ENCODE assay signal across 8 cellular contexts in genomic region chr4:186137193-186137792, GRCh38. TPM values are rescaled to one million over a fixed set of nuclear protein-coding genes. Genes with fewer than 3 reads are reported as not detected.
DNase-seq lines count a peak whose midpoint lies in the region; ATAC-seq and TF ChIP-seq lines count a peak whose summit lies in the region.

No MANE protein-coding gene starts in this region.

- H3K9me3 ChIP-seq in cardiac muscle cell (ENCODE audit: low read depth) = no peaks in the 10 kb centered on the region
- no peaks in the 10 kb centered on the region for H3K9me3 ChIP-seq in right lobe of liver
- H3K9me3 ChIP-seq in CD8-positive, alpha-beta memory T cell (ENCODE audit: low read length) = no peaks in the 10 kb centered on the region

- DNase-seq in cardiac muscle cell (ENCODE audit: low read depth in 1 of 2, low spot score in 1 of 2) = peak; percentile 33 to 56
- no peak for DNase-seq in Right ventricle myocardium inferior (ENCODE audit: missing footprints)
- peak; percentile 45 for DNase-seq in astrocyte of the hippocampus (ENCODE audit: low read depth, low spot score)
- no peak for DNase-seq in right lobe of liver
- no peak for DNase-seq in CD8-positive, alpha-beta memory T cell

- H3K36me3 ChIP-seq in cardiac muscle cell (no peaks in the 10 kb centered on the region), right lobe of liver (no peaks in the 10 kb centered on the region)
- no peaks in the 10 kb centered on the region for H3K36me3 ChIP-seq in CD8-positive, alpha-beta memory T cell (ENCODE audit: insufficient read depth, low read length)

- H3K27ac ChIP-seq in cardiac muscle cell (no peak overlapping the region), right lobe of liver (no peak overlapping the region)
- no peak overlapping the region for H3K27ac ChIP-seq in CD8-positive, alpha-beta memory T cell (ENCODE audit: low read depth, low read length)

- H3K4me3 ChIP-seq in cardiac muscle cell (no peak overlapping the region), right lobe of liver (peak overlapping the region in 1 of 3 donors; percentile 20)
- H3K4me3 ChIP-seq in CD8-positive, alpha-beta memory T cell (ENCODE audit: low read length) = no peak overlapping the region

- POLR2A ChIA-PET in CD8-positive, alpha-beta memory T cell (lab: Charles Lee) = no interaction called here

- 23% methylated on average over 6 of the region's 6 CpGs for WGBS in right lobe of liver (ENCODE audit: insufficient coverage, low coverage, low lambda C conversion rate, missing lambda C conversion rate)

- no peak for TF ChIP-seq POLR2A in right lobe of liver (IDR thresholded peaks at IDR 0.05)

- H3K36me3 Mint-ChIP-seq in CD8-positive, alpha-beta memory T cell = no peaks in the 10 kb centered on the region

- ATAC-seq in Right ventricle myocardium inferior = no peak
- peak; percentile 36 for ATAC-seq in HG03521 (IDR thresholded peaks at IDR 0.05; ENCODE audit: unreplicated experiment)
- ATAC-seq in right lobe of liver = peak; percentile 77 to 85 (median 82)
- ATAC-seq in HG02623 (IDR thresholded peaks at IDR 0.05; ENCODE audit: unreplicated experiment) = no peak
- no peak for ATAC-seq in GM18498 (IDR thresholded peaks at IDR 0.05; ENCODE audit: unreplicated experiment)

- H3K9me3 Mint-ChIP-seq in CD8-positive, alpha-beta memory T cell = no peaks in the 10 kb centered on the region

- H3K27me3 Mint-ChIP-seq in CD8-positive, alpha-beta memory T cell = peaks cover 4 to 11% of the 10 kb centered on the region in 2 donors

- H3K27ac Mint-ChIP-seq in CD8-positive, alpha-beta memory T cell = peak overlapping the region in 1 of 8 donors; percentile 19

- no peaks in the 10 kb centered on the region for H3K27me3 ChIP-seq in cardiac muscle cell
- H3K27me3 ChIP-seq in right lobe of liver = no peaks in the 10 kb centered on the region
- no peaks in the 10 kb centered on the region for H3K27me3 ChIP-seq in CD8-positive, alpha-beta memory T cell (ENCODE audit: insufficient read depth, low read length, poor library complexity, severe bottlenecking)

- peaks cover 0 to 9% (median 2%) of the 10 kb centered on the region in 3 donors for H3K4me1 Mint-ChIP-seq in CD8-positive, alpha-beta memory T cell

- TF ChIP-seq CTCF in cardiac muscle cell (IDR thresholded peaks at IDR 0.05; ENCODE audit: low read depth, low read length) (peak; percentile 66), right lobe of liver (IDR thresholded peaks at IDR 0.05) (peak; percentile 57 to 83 (median 78))

- CTCF ChIA-PET in CD8-positive, alpha-beta memory T cell (lab: Charles Lee) = interaction anchor here (0.6 to 2.2 kb wide), 6 partner anchors 9 to 498 kb away, joined by 3 to 13 read pairs (median 4); partner anchors contain the start of gene TLR3

- no peak overlapping the region for H3K4me3 Mint-ChIP-seq in CD8-positive, alpha-beta memory T cell

- intact Hi-C loops in Right ventricle myocardium inferior (cut with DNase I) (loop anchor here (1.0 kb wide), 1 partner anchor 69 kb away; no protein-coding TSS in a partner anchor), right lobe of liver (cut with DNase I) (loop anchor here (10.0 kb wide), 2 partner anchors 62 to 72 kb away; partner anchors contain the start of gene TLR3 (in 1 of the 2))

- H3K4me1 ChIP-seq in cardiac muscle cell (ENCODE audit: low read depth) (peaks cover 5% of the 10 kb centered on the region), right lobe of liver (peaks cover 0 to 4% (median 0%) of the 10 kb centered on the region in 4 donors)
- H3K4me1 ChIP-seq in CD8-positive, alpha-beta memory T cell (ENCODE audit: insufficient read depth, low read length) = no peaks in the 10 kb centered on the region

RNA-seq across cellular contexts. Expression of gene FAM149A, which starts 32.8 kb away (rescaled TPM):
- total RNA-seq in cardiac muscle cell (9.1 and 9.8 TPM in 2 replicates), Right ventricle myocardium inferior (13.9 TPM), right lobe of liver (10 to 100 TPM; 19.8 to 33.1 (median 23.0) TPM)
- 9.4 and 14.1 TPM in 2 replicates for polyA plus RNA-seq in cardiac muscle cell
- under 1 TPM; 0.46 to 0.80 TPM for total RNA-seq in CD8-positive, alpha-beta memory T cell
- 0.31 TPM for polyA plus RNA-seq in CD8-positive, alpha-beta memory T cell

RNA-seq across cellular contexts. Expression of gene CYP4V2, which starts 54.1 kb away (rescaled TPM):
- 4.8 and 7.3 TPM in 2 replicates for total RNA-seq in cardiac muscle cell
- 5.9 and 7.2 TPM in 2 replicates for polyA plus RNA-seq in cardiac muscle cell
- total RNA-seq in Right ventricle myocardium inferior = 22.7 TPM
- total RNA-seq in right lobe of liver = 100 to 1,000 TPM in 2 of 6 experiments, 10 to 100 TPM in 4; 82.4 to 199 (median 94.1) TPM
- total RNA-seq in CD8-positive, alpha-beta memory T cell = 10 to 100 TPM; 10.9 to 11.8 TPM
- polyA plus RNA-seq in CD8-positive, alpha-beta memory T cell = 30.1 TPM

Comparison
In these comparisons a context has a peak if more than half of its experiments do, and no peak if none do; other contexts are left out.
1. DNase-seq: peak in cardiac muscle cell (2 of 2) and astrocyte of the hippocampus (single experiment); none in Right ventricle myocardium inferior (single experiment), right lobe of liver (0 of 3) and CD8-positive, alpha-beta memory T cell (0 of 5).
2. ATAC-seq: peak in HG03521 (single experiment) and right lobe of liver (4 of 4); none in Right ventricle myocardium inferior (single experiment), HG02623 (single experiment) and GM18498 (single experiment).